In genomic region chr3:184017672-184018423, GRCh38 we compare ENCODE assay signal across 1 cellular context.
TF ChIP-seq lines count a peak whose summit lies in the region.

Gene ABCC5 (minus strand): TSS chr3:184017884. CDS start chr3:184014392, 3,492 bp downstream.

TF ChIP-seq in SK-N-SH, 30 proteins besides CTCF, POLR2A, EP300 and RAD21 (continued from another document):
- TF ChIP-seq FOXM1 (IDR thresholded peaks at IDR 0.05; ENCODE audit: low read depth), result no peak
- TF ChIP-seq MEF2A (IDR thresholded peaks at IDR 0.05; ENCODE audit: borderline replicate concordance, low read depth), result no peak
- TF ChIP-seq RXRA (IDR thresholded peaks at IDR 0.05; ENCODE audit: borderline replicate concordance, low read depth), result no peak
- no peak; the same call in 1 of the 2 replicates for TF ChIP-seq ZBTB33 (IDR thresholded peaks at IDR 0.05; ENCODE audit: borderline replicate concordance, low read depth)
- no peak for TF ChIP-seq RFX5 (IDR thresholded peaks at IDR 0.05; ENCODE audit: low read length)
- TF ChIP-seq TCF12 (IDR thresholded peaks at IDR 0.05), result no peak
- TF ChIP-seq JUND (IDR thresholded peaks at IDR 0.05), result no peak
- no peak for TF ChIP-seq FOXJ3 (CRISPR knock-in tag; IDR thresholded peaks at IDR 0.05)
- TF ChIP-seq EZH2phosphoT487 (IDR thresholded peaks at IDR 0.05; ENCODE audit: borderline replicate concordance, low read depth), result no peak
- TF ChIP-seq POLR2AphosphoS5 (IDR thresholded peaks at IDR 0.05; ENCODE audit: low read depth, low read length), result peak; percentile 88
- no peak for TF ChIP-seq FOSL2 (IDR thresholded peaks at IDR 0.05; ENCODE audit: borderline replicate concordance, low read depth)
- no peak for TF ChIP-seq TEAD4 (IDR thresholded peaks at IDR 0.05; ENCODE audit: borderline replicate concordance, insufficient read depth)
- TF ChIP-seq RCOR1 (IDR thresholded peaks at IDR 0.05; ENCODE audit: low read length), result no peak
- peak; percentile 90 for TF ChIP-seq CHD2 (IDR thresholded peaks at IDR 0.05; ENCODE audit: low read length, partially characterized antibody)
- TF ChIP-seq PBX3 (IDR thresholded peaks at IDR 0.05), result no peak
- TF ChIP-seq IRF3 (IDR thresholded peaks at IDR 0.05; ENCODE audit: low read depth, low read length), result no peak
